In genomic region chr2:46970334-46971288, GRCh38 we compare ENCODE assay signal across 1 cellular context.
TF ChIP-seq lines count a peak whose summit lies in the region.

No MANE protein-coding gene starts in this region.

TF ChIP-seq in HepG2, 621 proteins besides CTCF, POLR2A, EP300 and RAD21 (continued from another document and continues in another):
- peak; percentile 65 for TF ChIP-seq KAT8 (CRISPR knock-in tag; IDR thresholded peaks at IDR 0.05)
- TF ChIP-seq ZHX1 (CRISPR knock-in tag; IDR thresholded peaks at IDR 0.05; ENCODE audit: low read depth) = peak; percentile 58
- no peak for TF ChIP-seq NFKBIZ (CRISPR knock-in tag; IDR thresholded peaks at IDR 0.05)
- no peak for TF ChIP-seq TIGD3 (CRISPR knock-in tag; IDR thresholded peaks at IDR 0.05; ENCODE audit: borderline replicate concordance)
- TF ChIP-seq NBN (conservative IDR thresholded peaks at IDR 0.05) = no peak
- peak; percentile 12 for TF ChIP-seq TFDP2 (CRISPR knock-in tag; IDR thresholded peaks at IDR 0.05)
- TF ChIP-seq ZNF891 (CRISPR knock-in tag; IDR thresholded peaks at IDR 0.05) = no peak; the same call in 1 of the 2 replicates
- no peak for TF ChIP-seq ZNF703 (CRISPR knock-in tag; IDR thresholded peaks at IDR 0.05; ENCODE audit: borderline replicate concordance)
- TF ChIP-seq ZNF574 (CRISPR knock-in tag; IDR thresholded peaks at IDR 0.05) = peak; percentile 37; the same call in 1 of the 2 replicates
- no peak for TF ChIP-seq ZNF101 (CRISPR knock-in tag; IDR thresholded peaks at IDR 0.05; ENCODE audit: borderline replicate concordance, low read depth)
- TF ChIP-seq ZNF460 (CRISPR knock-in tag; IDR thresholded peaks at IDR 0.05; ENCODE audit: borderline replicate concordance) = no peak
- TF ChIP-seq ZNF318 (CRISPR knock-in tag; IDR thresholded peaks at IDR 0.05) = 0 out of 2 replicates have a peak, but pooled peaks have one; percentile 12
- TF ChIP-seq SRF (IDR thresholded peaks at IDR 0.05; ENCODE audit: low read depth, low read length) = no peak
- TF ChIP-seq YEATS2 (CRISPR knock-in tag; IDR thresholded peaks at IDR 0.05; ENCODE audit: borderline replicate concordance) = peak; percentile 50; the same call in 1 of the 2 replicates
- no peak for TF ChIP-seq KIAA2018 (CRISPR knock-in tag; IDR thresholded peaks at IDR 0.05; ENCODE audit: borderline replicate concordance)
- TF ChIP-seq LCORL (IDR thresholded peaks at IDR 0.05) = no peak
- peak; percentile 93 for TF ChIP-seq LCORL (CRISPR knock-in tag; IDR thresholded peaks at IDR 0.05)
- no peak for TF ChIP-seq EED (CRISPR knock-in tag; IDR thresholded peaks at IDR 0.05)
- no peak for TF ChIP-seq ZNF674 (CRISPR knock-in tag; IDR thresholded peaks at IDR 0.05; ENCODE audit: low read depth)
- TF ChIP-seq IRF1 (CRISPR knock-in tag; IDR thresholded peaks at IDR 0.05; ENCODE audit: low read depth) = no peak
